In the genomic region with DNA sequence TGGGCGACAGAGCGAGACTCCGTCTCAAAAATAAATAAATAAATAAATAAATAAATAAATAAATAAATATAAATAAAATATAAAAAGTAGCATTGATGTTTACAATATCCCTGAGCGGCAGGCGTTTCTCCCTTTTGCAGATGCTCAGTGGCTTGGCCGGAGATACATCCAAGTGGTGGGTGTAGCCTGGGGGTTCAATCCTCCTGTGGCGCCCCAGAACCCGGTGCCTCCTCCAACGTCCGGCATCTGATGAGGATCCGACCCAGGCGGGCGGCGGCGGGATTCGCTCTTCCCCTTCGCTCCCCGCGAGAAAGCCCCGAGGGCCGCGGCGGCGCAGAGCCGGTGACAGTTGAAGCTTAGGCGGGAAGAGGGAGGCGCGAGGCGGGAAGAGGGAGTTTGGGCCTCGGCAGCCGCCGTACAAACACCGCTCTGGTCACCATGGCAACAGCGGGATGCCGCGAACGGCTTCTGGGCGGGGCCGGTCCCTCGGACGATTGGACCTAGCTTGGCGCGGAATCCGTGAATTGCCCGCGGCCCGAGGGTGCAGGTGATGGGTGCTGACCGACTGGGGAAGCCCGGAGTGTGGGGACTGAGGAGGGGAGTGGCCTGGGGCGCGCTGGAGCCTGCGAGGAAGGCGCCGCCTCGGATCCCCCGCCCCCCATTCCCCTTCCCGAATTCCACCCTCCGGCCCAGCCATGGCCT, we compare ENCODE assay signal across 8 cellular contexts. TPM values are rescaled to one million over a fixed set of nuclear protein-coding genes. Genes with fewer than 3 reads are reported as not detected.
DNase-seq lines count a peak whose midpoint lies in the region; ATAC-seq, FAIRE-seq and TF ChIP-seq lines count a peak whose summit lies in the region.

No MANE protein-coding gene starts in this region.

- peak; percentile 98 for ATAC-seq in Right ventricle myocardium superior (ENCODE audit: poor library complexity)
- peak; percentile 88 to 93 (median 91) for ATAC-seq in pancreas

- intact Hi-C loops in Right ventricle myocardium superior (cut with DNase I), result no loop called here
- intact Hi-C loops in pancreas (cut with DNase I), result no loop called here

- FAIRE-seq in pancreas (lab: Jason Lieb, UNC), result no peak

- H3K4me3 ChIP-seq in pancreas, result peak overlapping the region; percentile 25 to 75 (median 61)
- peak overlapping the region; percentile 77 for H3K4me3 ChIP-seq in thymus (ENCODE audit: low read length)

- no peaks in the 10 kb centered on the region for H3K36me3 ChIP-seq in pancreas
- no peaks in the 10 kb centered on the region for H3K36me3 ChIP-seq in thymus (ENCODE audit: control insufficient read depth, insufficient read depth)

- H3K27me3 ChIP-seq in pancreas (no peaks in the 10 kb centered on the region), thymus (ENCODE audit: control insufficient read depth, insufficient read depth) (no peaks in the 10 kb centered on the region)

- H3K9me3 Mint-ChIP-seq in activated naive CD8-positive, alpha-beta T cell (ENCODE audit: low read depth), result no peaks in the 10 kb centered on the region

- no peaks in the 10 kb centered on the region for H3K27me3 Mint-ChIP-seq in activated naive CD8-positive, alpha-beta T cell

- H3K36me3 Mint-ChIP-seq in activated naive CD8-positive, alpha-beta T cell, result no peaks in the 10 kb centered on the region

- no peak for TF ChIP-seq CTCF in pancreas (IDR thresholded peaks at IDR 0.05)

- 3 to 5% methylated on average over 51 to 58 of the region's 58 CpGs for WGBS in pancreas, 2 donors
- WGBS in thymus, result 5% methylated on average over 58 of the region's 58 CpGs

- H3K27ac ChIP-seq in pancreas (peak overlapping the region in 2 of 4 donors; percentile 19 to 44), thymus (ENCODE audit: low read depth) (no peak overlapping the region)

- peak overlapping the region; percentile 92 for H3K4me3 Mint-ChIP-seq in activated naive CD8-positive, alpha-beta T cell

- H3K4me1 ChIP-seq in pancreas (peaks cover 11 to 15% (median 13%) of the 10 kb centered on the region in 3 donors), thymus (ENCODE audit: control insufficient read depth, insufficient read depth, low read length) (peaks cover 7% of the 10 kb centered on the region)

- H3K27ac Mint-ChIP-seq in activated naive CD8-positive, alpha-beta T cell, result peak overlapping the region; percentile 66

- no peaks in the 10 kb centered on the region for H3K9me3 ChIP-seq in pancreas
- no peaks in the 10 kb centered on the region for H3K9me3 ChIP-seq in thymus (ENCODE audit: control insufficient read depth)

- peaks cover 17% of the 10 kb centered on the region for H3K4me1 Mint-ChIP-seq in activated naive CD8-positive, alpha-beta T cell (ENCODE audit: low read depth)

- peak; percentile 81 for DNase-seq in DMS153 (lab: John Stamatoyannopoulos, UW)
- DNase-seq in HCEC 1CT, result peak; percentile 90
- peak; percentile 91 for DNase-seq in NCI-H1105 treated with DMSO at 0.1 percent for 48 hours (lab: John Stamatoyannopoulos, UW)
- DNase-seq in SKM-1 treated with dmso at 0.1 percent for 144 hours (lab: John Stamatoyannopoulos, UW; ENCODE audit: unreplicated experiment), result peak; percentile 92
- peak; percentile 96 for DNase-seq in Right ventricle myocardium superior
- DNase-seq in pancreas, result peak; percentile 88 to 98 (median 95)

RNA-seq across cellular contexts. Expression of a gene that starts 12.7 kb away (rescaled TPM):
- total RNA-seq in Right ventricle myocardium superior (3,843 TPM), pancreas (100 to 1,000 TPM; 234 to 425 (median 329) TPM)
- polyA plus RNA-seq in pancreas (100 to 1,000 TPM; 304 to 349 TPM), thymus (451 TPM)

RNA-seq across cellular contexts. Expression of a gene that starts 21.8 kb away (rescaled TPM):
- not detected for total RNA-seq in Right ventricle myocardium superior
- under 1 TPM in 3 of 6 donors, not detected in 3; 0.20 to 0.28 (median 0.24) TPM for total RNA-seq in pancreas
- 1 to 10 TPM in 1 of 2 donors, under 1 TPM in 1; 0.95 to 2.1 TPM for polyA plus RNA-seq in pancreas
- polyA plus RNA-seq in thymus, result 0.68 TPM

RNA-seq across cellular contexts. Expression of a gene that starts 23.0 kb away (rescaled TPM):
- total RNA-seq in Right ventricle myocardium superior (33.2 TPM), pancreas (10 to 100 TPM; 21.7 to 43.2 (median 27.1) TPM)
- polyA plus RNA-seq in pancreas (10 to 100 TPM; 47.2 to 53.7 TPM), thymus (106 TPM)

RNA-seq across cellular contexts. Expression of a gene that starts 29.8 kb away (rescaled TPM):
- total RNA-seq in Right ventricle myocardium superior (not detected), pancreas (not detected)
- polyA plus RNA-seq in pancreas (not detected), thymus (not detected)

RNA-seq across cellular contexts. Expression of a gene that starts 38.9 kb away (rescaled TPM):
- 1.0 TPM for total RNA-seq in Right ventricle myocardium superior
- 1 to 10 TPM; 1.3 to 3.0 (median 1.7) TPM for total RNA-seq in pancreas
- 1 to 10 TPM; 2.3 to 3.6 TPM for polyA plus RNA-seq in pancreas
- 2.6 TPM for polyA plus RNA-seq in thymus
